8 cellular contexts compared by ENCODE assay signal in the genomic region with DNA sequence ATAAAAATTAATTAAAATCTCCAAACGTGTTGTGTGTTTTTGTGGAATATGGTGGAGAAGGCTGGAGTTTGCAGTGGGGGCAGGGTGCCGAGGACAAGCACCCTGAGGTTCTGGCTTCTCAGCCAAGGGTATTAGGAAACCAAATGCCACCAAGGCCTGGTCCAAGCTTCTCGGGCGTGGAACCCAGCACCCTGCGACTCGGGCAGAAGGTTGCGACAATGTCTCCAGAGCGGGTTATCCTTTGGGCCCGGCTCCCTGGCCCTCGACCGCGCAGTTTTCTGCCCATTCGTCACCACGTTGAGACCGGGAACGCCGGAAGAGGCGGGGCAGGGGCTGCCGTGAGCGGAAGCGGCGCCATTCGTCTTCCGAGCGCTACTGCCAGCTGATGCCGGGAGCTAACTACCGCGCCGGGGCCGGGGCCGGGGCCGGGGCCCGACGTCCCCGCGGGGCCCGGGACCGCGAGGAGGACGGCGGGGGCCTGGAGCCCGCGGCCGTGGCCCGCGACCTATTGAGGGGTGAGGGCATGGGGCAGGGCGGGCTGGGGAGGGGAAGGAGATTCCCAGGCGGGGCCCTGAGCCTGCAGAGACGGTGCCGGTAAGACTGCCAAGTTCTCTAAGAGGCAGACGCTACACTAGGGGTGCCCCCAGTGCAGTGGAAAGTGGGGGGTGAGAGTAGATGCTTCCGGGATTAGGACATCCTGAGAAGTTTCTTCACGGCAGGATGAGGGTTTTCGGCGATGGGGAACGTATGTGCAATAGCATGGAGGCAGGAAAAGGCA. TPM values are rescaled to one million over a fixed set of nuclear protein-coding genes. Genes with fewer than 3 reads are reported as not detected.
DNase-seq lines count a peak whose midpoint lies in the region; ATAC-seq, FAIRE-seq and TF ChIP-seq lines count a peak whose summit lies in the region.

RRP36 (plus strand) TSS at position 354 of the 778 bp plus-strand sequence; CDS start at position 386, 32 bp downstream.

- TF ChIP-seq POLR2A in GM12891 (IDR thresholded peaks at IDR 0.05; ENCODE audit: low read depth, low read length) = peak; percentile 83

- FAIRE-seq in GM12891 (lab: Jason Lieb, UNC) = peak; percentile 87

- DNase-seq in GM12891 (ENCODE audit: insufficient read length, low spot score) = peak; percentile 85
- peak; percentile 87 for DNase-seq in NCI-H2196 (lab: John Stamatoyannopoulos, UW; ENCODE audit: unreplicated experiment)
- DNase-seq in activated CD4-positive, CD25-positive, alpha-beta regulatory T cell (lab: John Stamatoyannopoulos, UW) = peak; percentile 39 to 52 (median 46)
- DNase-seq in central memory CD4-positive, alpha-beta T cell = peak; percentile 56
- DNase-seq in islet precursor cell = peak; percentile 87
- DNase-seq in stimulated activated CD4-positive, alpha-beta T cell treated with anti-CD3 and anti-CD28 coated beads, Interleukin-12 subunit alpha, Interleukin-12 subunit beta, amount 100 ng/mL, for 4 hours = peak; percentile 76

- peak; percentile 84 for ATAC-seq in HG02885 (IDR thresholded peaks at IDR 0.05; ENCODE audit: poor library complexity, unreplicated experiment)
- no peak for ATAC-seq in HG02884 (IDR thresholded peaks at IDR 0.05; ENCODE audit: unreplicated experiment)

TF ChIP-seq in GM12891, 5 proteins besides CTCF, POLR2A, EP300 and RAD21:
- TF ChIP-seq POU2F2 (IDR thresholded peaks at IDR 0.05; ENCODE audit: low read depth, low read length) (no peak), PAX5 (IDR thresholded peaks at IDR 0.05; ENCODE audit: insufficient read depth, low read length, severe bottlenecking) (no peak), POLR2AphosphoS5 (IDR thresholded peaks at IDR 0.05; ENCODE audit: low read depth, low read length) (peak; percentile 71), SPI1 (IDR thresholded peaks at IDR 0.05; ENCODE audit: low read depth, low read length) (0 out of 2 replicates have a peak, but pooled peaks have one; percentile 12), TAF1 (IDR thresholded peaks at IDR 0.05; ENCODE audit: low read depth, low read length) (peak; percentile 41; the same call in 1 of the 2 replicates)

RNA-seq across cellular contexts. Expression of gene RRP36, which starts in this region (rescaled TPM):
- 46.2 TPM for polyA plus RNA-seq in GM12891 (2012; ENCODE audit: low read depth, missing spikeins)
